33 cellular contexts compared by ENCODE assay signal in the genomic region with DNA sequence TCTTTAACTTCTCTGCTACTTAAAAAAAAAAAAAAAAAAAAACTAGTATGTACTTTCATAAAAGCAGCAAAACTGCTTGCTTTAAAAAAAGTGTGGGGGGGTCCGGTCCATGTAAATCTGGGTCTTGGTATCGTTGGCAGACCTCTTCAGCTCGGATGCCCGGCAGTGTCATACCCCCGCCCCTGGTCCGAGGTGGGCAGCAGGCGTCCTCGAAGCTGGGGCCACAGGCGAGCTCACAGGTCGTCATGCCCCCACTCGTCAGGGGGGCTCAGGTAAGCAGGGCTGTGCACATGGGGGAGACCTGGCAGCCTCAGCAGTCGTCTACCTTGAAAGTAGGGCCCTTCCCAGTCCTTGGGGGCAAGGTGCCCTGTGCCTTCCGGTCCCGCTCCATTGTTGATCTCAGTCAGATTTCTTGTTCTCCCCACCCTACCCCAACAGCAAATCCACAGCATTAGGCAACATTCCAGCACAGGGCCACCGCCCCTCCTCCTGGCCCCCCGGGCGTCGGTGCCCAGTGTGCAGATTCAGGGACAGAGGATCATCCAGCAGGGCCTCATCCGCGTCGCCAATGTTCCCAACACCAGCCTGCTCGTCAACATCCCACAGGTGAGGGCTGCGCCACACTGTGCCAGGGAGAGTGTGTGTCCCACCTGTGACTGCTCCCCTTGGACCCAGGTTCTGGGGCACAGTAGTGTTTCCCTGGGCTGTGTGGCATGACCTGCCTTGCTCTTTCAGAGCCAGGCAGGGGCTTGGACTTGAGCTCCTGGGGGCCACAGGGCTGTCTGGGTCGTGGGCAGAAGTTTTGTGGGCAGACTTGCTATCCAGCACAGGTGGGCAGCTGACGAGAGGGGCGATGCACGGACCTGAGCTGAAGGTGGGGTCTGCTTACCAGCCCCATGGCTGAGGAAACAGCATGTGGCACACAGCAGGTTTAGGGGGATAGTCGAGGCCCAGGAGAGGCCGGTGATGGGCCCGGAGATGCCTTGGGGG. TPM values are rescaled to one million over a fixed set of nuclear protein-coding genes. Genes with fewer than 3 reads are reported as not detected.
"Had no signal": no experiment of that assay in that cellular context is flagged by ENCODE, and none has a peak within 500 bp of the region (broad histone marks: within the 10 kb centered on the region; RNA-seq: fewer than 3 reads in every experiment).

No MANE protein-coding gene starts in this region.

- H3K9me3 ChIP-seq: ascending aorta, colonic mucosa, left lung, lower lobe of right lung, neutrophil, ovary, thoracic aorta, uterus had no signal

- H3K4me3 Mint-ChIP-seq: activated naive CD8-positive, alpha-beta T cell treated with anti-CD3 and anti-CD28 coated beads, Interleukin-2, amount 10 ng/mL, durations not matched to agents 7 days and 5 days; activated T-cell treated with anti-CD3 and anti-CD28 coated beads, Interleukin-2, amount 50 U/mL, for 4 hours; brain; nephron; stimulated activated naive CD8-positive, alpha-beta T cell treated with anti-CD3 and anti-CD28 coated beads, Interleukin-15, Interleukin-2, amounts not matched to agents 100 ng/mL and 50 ng/mL, for 24 hours; type B pancreatic cell had no signal

- ATAC-seq: activated CD4-positive, CD25-positive, alpha-beta regulatory T cell treated with anti-CD3 and anti-CD28 coated beads, Interleukin-2, amount 50 U/mL, for 24 hours; activated T-cell treated with anti-CD3 and anti-CD28 coated beads, Interleukin-2, amount 50 U/mL, for 4 hours; esophagus mucosa; left lung; lower lobe of right lung; sciatic nerve had no signal

- H3K4me1 ChIP-seq: ascending aorta, colonic mucosa, lower lobe of right lung, uterus had no signal

- H3K9me3 Mint-ChIP-seq: activated naive CD8-positive, alpha-beta T cell treated with anti-CD3 and anti-CD28 coated beads, Interleukin-2, amount 10 ng/mL, durations not matched to agents 7 days and 5 days; activated T-cell treated with anti-CD3 and anti-CD28 coated beads, Interleukin-2, amount 50 U/mL, for 4 hours; activated T-helper 2 cell treated with anti-CD3 and anti-CD28 coated beads, Interferon-gamma antibody, Interleukin-2, Interleukin-4, amounts not matched to agents 10 μg/mL and 5 μg/mL and 100 μg/mL, durations not matched to agents 14 hours and 24 hours and 36 hours; brain; nephron; stimulated activated naive CD8-positive, alpha-beta T cell treated with anti-CD3 and anti-CD28 coated beads, Interleukin-15, Interleukin-2, amounts not matched to agents 100 ng/mL and 50 ng/mL, for 24 hours; type B pancreatic cell had no signal

- H3K4me1 Mint-ChIP-seq: brain, nephron had no signal

- H3K27me3 Mint-ChIP-seq: activated naive CD8-positive, alpha-beta T cell treated with anti-CD3 and anti-CD28 coated beads, Interleukin-2, amount 10 ng/mL, durations not matched to agents 7 days and 5 days; brain; progenitor cell of endocrine pancreas; stimulated activated naive CD8-positive, alpha-beta T cell treated with anti-CD3 and anti-CD28 coated beads, Interleukin-15, Interleukin-2, amounts not matched to agents 100 ng/mL and 50 ng/mL, for 24 hours; type B pancreatic cell had no signal

- H3K4me3 ChIP-seq: ascending aorta, cardiac muscle cell, colonic mucosa, dorsolateral prefrontal cortex, left lung, lower lobe of right lung, ovary, skin epidermis, thoracic aorta, uterus had no signal

- H3K27ac ChIP-seq: ascending aorta, cardiac muscle cell, colonic mucosa, left lung, lower lobe of right lung, neutrophil, ovary, skin epidermis, thoracic aorta, uterus, WERI-Rb-1 had no signal

- H3K27me3 ChIP-seq: ascending aorta, cardiac muscle cell, colonic mucosa, dorsolateral prefrontal cortex, left lung, neutrophil, ovary, uterus had no signal

- H3K27ac Mint-ChIP-seq: activated naive CD8-positive, alpha-beta T cell treated with anti-CD3 and anti-CD28 coated beads, Interleukin-2, amount 10 ng/mL, durations not matched to agents 7 days and 5 days; activated T-helper 2 cell treated with anti-CD3 and anti-CD28 coated beads, Interferon-gamma antibody, Interleukin-2, Interleukin-4, amounts not matched to agents 10 μg/mL and 5 μg/mL and 100 μg/mL, durations not matched to agents 14 hours and 24 hours and 36 hours; nephron; progenitor cell of endocrine pancreas had no signal

- H3K36me3 ChIP-seq: ovary, uterus had no signal

- DNase-seq: activated CD4-positive, alpha-beta T cell treated with anti-CD3 and anti-CD28 coated beads for 48 hours; activated CD4-positive, alpha-beta T cell treated with anti-CD3 and anti-CD28 coated beads, Interleukin-2, amount 50 U/mL, for 48 hours; activated CD8-positive, alpha-beta memory T cell treated with anti-CD3 and anti-CD28 coated beads, Interleukin-2, amount 50 U/mL, for 48 hours; activated naive CD8-positive, alpha-beta T cell treated with anti-CD3 and anti-CD28 coated beads, Interleukin-2, amount 10 ng/mL, durations not matched to agents 7 days and 5 days; activated T-cell treated with anti-CD3 and anti-CD28 coated beads, Interleukin-2, amount 50 U/mL, for 4 hours; cerebellar nuclear complex; colonic mucosa; dorsolateral prefrontal cortex; foreskin fibroblast; head of caudate nucleus; left lung; lower lobe of right lung; mesendoderm; ovary; stimulated activated CD4-positive, alpha-beta T cell treated with anti-CD3 and anti-CD28 coated beads, Interleukin-12 subunit alpha, Interleukin-12 subunit beta, amount 100 ng/mL, for 4 hours; stimulated activated CD4-positive, alpha-beta T cell treated with anti-CD3 and anti-CD28 coated beads, Interleukin-4, amount 100 ng/mL, for 1 hour; T-helper 9 cell; uterus; WERI-Rb-1 had no signal

- H3K36me3 Mint-ChIP-seq: type B pancreatic cell had no signal

RNA-seq across cellular contexts. Expression of a gene that starts 19.4 kb away (rescaled TPM):
- total RNA-seq: ascending aorta had no signal

RNA-seq across cellular contexts. Expression of a gene that starts 42.2 kb away (rescaled TPM):
- total RNA-seq: ascending aorta, esophagus mucosa had no signal
